Comparison of ENCODE assay signal across 8 cellular contexts in genomic region chrX:22063284-22063683, GRCh38. TPM values are rescaled to one million over a fixed set of nuclear protein-coding genes. Genes with fewer than 3 reads are reported as not detected.
DNase-seq lines count a peak whose midpoint lies in the region; ATAC-seq and TF ChIP-seq lines count a peak whose summit lies in the region.

No MANE protein-coding gene starts in this region.

- ATAC-seq in GM19043 (IDR thresholded peaks at IDR 0.05; ENCODE audit: low read depth, unreplicated experiment) (peak; percentile 77), HG02938 (IDR thresholded peaks at IDR 0.05; ENCODE audit: unreplicated experiment) (peak; percentile 72)

- intact Hi-C loops in cardiac septum (cut with DNase I), result no loop called here

- CTCF ChIA-PET in HEK293T (lab: Yijun Ruan, JAX), result no interaction called here

- DNase-seq in SKM-1 (lab: John Stamatoyannopoulos, UW; ENCODE audit: unreplicated experiment) (peak; percentile 32), NCI-H2171 treated with DMSO at 0.1 percent for 48 hours (lab: John Stamatoyannopoulos, UW) (no peak), cardiac septum (ENCODE audit: low spot score) (no peak), EL (no peak), HEK293T (ENCODE audit: extremely low spot score) (no peak)
- peak in 2 of 3 donors; percentile 30 to 33 for DNase-seq in stimulated activated CD4-positive, alpha-beta T cell treated with anti-CD3 and anti-CD28 coated beads, Interleukin-12 subunit alpha, Interleukin-12 subunit beta, amount 100 ng/mL, for 48 hours (ENCODE audit: low read depth in 2 of 3, low spot score in 1 of 3)

- POLR2A ChIA-PET in HEK293T (lab: Yijun Ruan, JAX), result no interaction called here

TF ChIP-seq in HEK293T, 16 proteins besides CTCF, POLR2A, EP300 and RAD21:
- TF ChIP-seq TARDBP (IDR thresholded peaks at IDR 0.05) (no peak), FOXA1 (IDR thresholded peaks at IDR 0.05) (no peak)

RNA-seq across cellular contexts. Expression of gene PHEX, which starts 31.2 kb away (rescaled TPM):
- total RNA-seq in cardiac septum, result 0.11 TPM

Comparison
In these comparisons a context has a peak if more than half of its experiments do, and no peak if none do; other contexts are left out.
1. DNase-seq: peak in SKM-1 (single experiment) and stimulated activated CD4-positive, alpha-beta T cell treated with anti-CD3 and anti-CD28 coated beads, Interleukin-12 subunit alpha, Interleukin-12 subunit beta, amount 100 ng/mL, for 48 hours (2 of 3); none in NCI-H2171 treated with DMSO at 0.1 percent for 48 hours (single experiment), cardiac septum (single experiment), EL (single experiment) and HEK293T (single experiment).